Comparison of ENCODE assay signal across 8 cellular contexts in the genomic region with DNA sequence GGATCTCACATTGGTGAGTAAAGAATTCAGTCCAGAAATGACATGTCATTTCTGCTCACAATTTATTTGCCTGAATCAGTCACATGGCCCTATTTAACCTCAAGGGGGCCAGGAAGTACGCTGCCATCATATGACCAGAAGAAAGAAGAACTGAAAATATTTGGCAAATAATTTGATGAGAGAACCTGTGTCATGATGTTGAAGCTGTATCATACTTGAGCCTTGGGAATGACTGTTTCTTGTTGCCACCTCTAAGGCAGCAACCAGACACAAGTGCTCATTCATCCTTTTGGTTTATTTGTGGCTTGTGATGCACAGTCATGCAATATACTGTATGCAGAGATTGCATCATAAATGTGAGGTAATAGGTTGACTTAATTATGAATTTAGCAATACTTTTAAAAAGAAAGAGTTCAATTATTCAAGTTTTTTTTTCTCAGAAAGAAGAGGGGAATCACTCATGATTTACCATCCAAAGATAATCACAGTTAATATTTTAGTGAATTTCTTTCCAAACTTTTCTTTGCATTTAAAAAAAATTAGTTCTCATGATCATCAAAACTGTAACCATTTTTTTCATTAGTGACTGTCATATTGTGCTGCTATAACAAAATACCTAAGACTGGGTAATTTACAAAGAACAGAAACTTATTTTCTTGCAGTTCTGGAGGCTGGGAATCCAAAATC. TPM values are rescaled to one million over a fixed set of nuclear protein-coding genes. Genes with fewer than 3 reads are reported as not detected.
A peak's percentile ranks its signal among the peaks of the same experiment; 100 is the strongest.
DNase-seq lines count a peak whose midpoint lies in the region; ATAC-seq, FAIRE-seq and TF ChIP-seq lines count a peak whose summit lies in the region.

No MANE protein-coding gene starts in this region.

- TF ChIP-seq CTCF in GM23338 (conservative IDR thresholded peaks at IDR 0.05; ENCODE audit: low read depth in 2 of 2) (0 out of 4 replicates have a peak, but pooled peaks of 1 of the 2 experiments have one; percentile 13), hepatocyte (IDR thresholded peaks at IDR 0.05; ENCODE audit: poor library complexity) (no peak)

- ATAC-seq in HG02588 (IDR thresholded peaks at IDR 0.05; ENCODE audit: unreplicated experiment): peak; percentile 73
- ATAC-seq in GM23338: no peak

- H2AFZ ChIP-seq in GM23338 (no peak overlapping the region), hepatocyte (no peak overlapping the region)

- H3F3A ChIP-seq in GM23338 (replicated peaks; ENCODE audit: low read depth): no peaks in the 10 kb centered on the region

- H3K4me2 ChIP-seq in GM23338 (no peak overlapping the region), hepatocyte (no peak overlapping the region)

- H3K27me3 Mint-ChIP-seq in GM23338 (ENCODE audit: insufficient read depth, low read depth, poor library complexity): peaks cover 3% of the 10 kb centered on the region

- H3K36me3 ChIP-seq in GM23338 (ENCODE audit: insufficient read depth) (no peaks in the 10 kb centered on the region), hepatocyte (replicated peaks; ENCODE audit: insufficient read depth, low read depth) (no peaks in the 10 kb centered on the region)

- H3K4me3 ChIP-seq in GM23338 (no peak overlapping the region), hepatocyte (no peak overlapping the region)

- peak; percentile 81 for FAIRE-seq in GM18507 (lab: Jason Lieb, UNC)

- H3K27me3 ChIP-seq in GM23338 (ENCODE audit: insufficient read depth) (no peaks in the 10 kb centered on the region), hepatocyte (no peaks in the 10 kb centered on the region)

- 81% methylated on average over 1 of the region's 1 CpG for WGBS in hepatocyte (ENCODE audit: low lambda C conversion rate, missing lambda C conversion rate)

- H3K27ac ChIP-seq in GM23338 (ENCODE audit: low read depth): no peak overlapping the region
- no peak overlapping the region for H3K27ac ChIP-seq in hepatocyte

- no peaks in the 10 kb centered on the region for H3K4me1 ChIP-seq in GM23338 (ENCODE audit: insufficient read depth)
- no peaks in the 10 kb centered on the region for H3K4me1 ChIP-seq in hepatocyte (ENCODE audit: insufficient read depth)

- H3K9me3 ChIP-seq in hepatocyte (ENCODE audit: low read depth): no peaks in the 10 kb centered on the region

- peaks cover 2% of the 10 kb centered on the region; the same call in 1 of the 3 replicates for H3K4me1 Mint-ChIP-seq in GM23338

- H3K4me3 Mint-ChIP-seq in GM23338: no peak overlapping the region

- H3K36me3 Mint-ChIP-seq in GM23338 (ENCODE audit: low read depth): no peaks in the 10 kb centered on the region

- H4K20me1 ChIP-seq in GM23338 (replicated peaks; ENCODE audit: insufficient read depth) (no peaks in the 10 kb centered on the region), hepatocyte (ENCODE audit: insufficient read depth, poor library complexity, severe bottlenecking) (no peaks in the 10 kb centered on the region)

- no peak overlapping the region for H3K27ac Mint-ChIP-seq in GM23338

- DNase-seq in GM18507 (ENCODE audit: extremely low spot score, insufficient read length, low read depth) (peak; percentile 26), NOMO-1 treated with DMSO at 0.1 percent for 48 hours (lab: John Stamatoyannopoulos, UW; ENCODE audit: unreplicated experiment) (peak; percentile 92), germinal center (ENCODE audit: low spot score) (peak; percentile 46), NCI-H2029 treated with DMSO at 0.1 percent for 48 hours (lab: John Stamatoyannopoulos, UW) (no peak), GM23338 (ENCODE audit: low spot score) (no peak), NCI-H748 (lab: John Stamatoyannopoulos, UW; ENCODE audit: unreplicated experiment) (no peak), hepatocyte (ENCODE audit: low spot score) (no peak)

- peaks cover 13% of the 10 kb centered on the region for H3K9me3 Mint-ChIP-seq in GM23338

- H3K79me2 ChIP-seq in GM23338 (replicated peaks; ENCODE audit: insufficient read depth) (no peaks in the 10 kb centered on the region), hepatocyte (no peaks in the 10 kb centered on the region)

- H3K9me2 ChIP-seq in GM23338 (ENCODE audit: insufficient read depth) (no peaks in the 10 kb centered on the region), hepatocyte (replicated peaks; ENCODE audit: insufficient read depth) (no peaks in the 10 kb centered on the region)

TF ChIP-seq in GM23338, 12 proteins besides CTCF, POLR2A, EP300 and RAD21 (continues in another document):
- TF ChIP-seq CREB1 (CRISPR knock-in tag; IDR thresholded peaks at IDR 0.05; ENCODE audit: low read depth) (no peak), STAT1 (IDR thresholded peaks at IDR 0.05; ENCODE audit: unreplicated experiment) (no peak), ZNF331 (CRISPR knock-in tag; IDR thresholded peaks at IDR 0.05; ENCODE audit: low read depth) (no peak), EZH2 (IDR thresholded peaks at IDR 0.05; ENCODE audit: low read depth, unreplicated experiment) (no peak), JUNB (IDR thresholded peaks at IDR 0.05; ENCODE audit: unreplicated experiment) (no peak)
- TF ChIP-seq, protein P1, sequence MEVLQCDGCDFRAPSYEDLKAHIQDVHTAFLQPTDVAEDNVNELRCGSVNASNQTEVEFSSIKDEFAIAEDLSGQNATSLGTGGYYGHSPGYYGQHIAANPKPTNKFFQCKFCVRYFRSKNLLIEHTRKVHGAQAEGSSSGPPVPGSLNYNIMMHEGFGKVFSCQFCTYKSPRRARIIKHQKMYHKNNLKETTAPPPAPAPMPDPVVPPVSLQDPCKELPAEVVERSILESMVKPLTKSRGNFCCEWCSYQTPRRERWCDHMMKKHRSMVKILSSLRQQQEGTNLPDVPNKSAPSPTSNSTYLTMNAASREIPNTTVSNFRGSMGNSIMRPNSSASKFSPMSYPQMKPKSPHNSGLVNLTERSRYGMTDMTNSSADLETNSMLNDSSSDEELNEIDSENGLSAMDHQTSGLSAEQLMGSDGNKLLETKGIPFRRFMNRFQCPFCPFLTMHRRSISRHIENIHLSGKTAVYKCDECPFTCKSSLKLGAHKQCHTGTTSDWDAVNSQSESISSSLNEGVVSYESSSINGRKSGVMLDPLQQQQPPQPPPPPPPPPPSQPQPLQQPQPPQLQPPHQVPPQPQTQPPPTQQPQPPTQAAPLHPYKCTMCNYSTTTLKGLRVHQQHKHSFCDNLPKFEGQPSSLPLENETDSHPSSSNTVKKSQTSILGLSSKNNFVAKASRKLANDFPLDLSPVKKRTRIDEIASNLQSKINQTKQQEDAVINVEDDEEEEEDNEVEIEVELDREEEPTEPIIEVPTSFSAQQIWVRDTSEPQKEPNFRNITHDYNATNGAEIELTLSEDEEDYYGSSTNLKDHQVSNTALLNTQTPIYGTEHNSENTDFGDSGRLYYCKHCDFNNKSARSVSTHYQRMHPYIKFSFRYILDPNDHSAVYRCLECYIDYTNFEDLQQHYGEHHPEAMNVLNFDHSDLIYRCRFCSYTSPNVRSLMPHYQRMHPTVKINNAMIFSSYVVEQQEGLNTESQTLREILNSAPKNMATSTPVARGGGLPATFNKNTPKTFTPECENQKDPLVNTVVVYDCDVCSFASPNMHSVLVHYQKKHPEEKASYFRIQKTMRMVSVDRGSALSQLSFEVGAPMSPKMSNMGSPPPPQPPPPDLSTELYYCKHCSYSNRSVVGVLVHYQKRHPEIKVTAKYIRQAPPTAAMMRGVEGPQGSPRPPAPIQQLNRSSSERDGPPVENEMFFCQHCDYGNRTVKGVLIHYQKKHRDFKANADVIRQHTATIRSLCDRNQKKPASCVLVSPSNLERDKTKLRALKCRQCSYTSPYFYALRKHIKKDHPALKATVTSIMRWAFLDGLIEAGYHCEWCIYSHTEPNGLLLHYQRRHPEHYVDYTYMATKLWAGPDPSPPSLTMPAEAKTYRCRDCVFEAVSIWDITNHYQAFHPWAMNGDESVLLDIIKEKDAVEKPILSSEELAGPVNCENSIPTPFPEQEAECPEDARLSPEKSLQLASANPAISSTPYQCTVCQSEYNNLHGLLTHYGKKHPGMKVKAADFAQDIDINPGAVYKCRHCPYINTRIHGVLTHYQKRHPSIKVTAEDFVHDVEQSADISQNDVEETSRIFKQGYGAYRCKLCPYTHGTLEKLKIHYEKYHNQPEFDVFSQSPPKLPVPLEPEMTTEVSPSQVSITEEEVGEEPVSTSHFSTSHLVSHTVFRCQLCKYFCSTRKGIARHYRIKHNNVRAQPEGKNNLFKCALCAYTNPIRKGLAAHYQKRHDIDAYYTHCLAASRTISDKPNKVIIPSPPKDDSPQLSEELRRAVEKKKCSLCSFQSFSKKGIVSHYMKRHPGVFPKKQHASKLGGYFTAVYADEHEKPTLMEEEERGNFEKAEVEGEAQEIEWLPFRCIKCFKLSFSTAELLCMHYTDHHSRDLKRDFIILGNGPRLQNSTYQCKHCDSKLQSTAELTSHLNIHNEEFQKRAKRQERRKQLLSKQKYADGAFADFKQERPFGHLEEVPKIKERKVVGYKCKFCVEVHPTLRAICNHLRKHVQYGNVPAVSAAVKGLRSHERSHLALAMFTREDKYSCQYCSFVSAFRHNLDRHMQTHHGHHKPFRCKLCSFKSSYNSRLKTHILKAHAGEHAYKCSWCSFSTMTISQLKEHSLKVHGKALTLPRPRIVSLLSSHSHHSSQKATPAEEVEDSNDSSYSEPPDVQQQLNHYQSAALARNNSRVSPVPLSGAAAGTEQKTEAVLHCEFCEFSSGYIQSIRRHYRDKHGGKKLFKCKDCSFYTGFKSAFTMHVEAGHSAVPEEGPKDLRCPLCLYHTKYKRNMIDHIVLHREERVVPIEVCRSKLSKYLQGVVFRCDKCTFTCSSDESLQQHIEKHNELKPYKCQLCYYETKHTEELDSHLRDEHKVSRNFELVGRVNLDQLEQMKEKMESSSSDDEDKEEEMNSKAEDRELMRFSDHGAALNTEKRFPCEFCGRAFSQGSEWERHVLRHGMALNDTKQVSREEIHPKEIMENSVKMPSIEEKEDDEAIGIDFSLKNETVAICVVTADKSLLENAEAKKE (CRISPR knock-in tag; IDR thresholded peaks at IDR 0.05): no peak
- TF ChIP-seq, protein P2, sequence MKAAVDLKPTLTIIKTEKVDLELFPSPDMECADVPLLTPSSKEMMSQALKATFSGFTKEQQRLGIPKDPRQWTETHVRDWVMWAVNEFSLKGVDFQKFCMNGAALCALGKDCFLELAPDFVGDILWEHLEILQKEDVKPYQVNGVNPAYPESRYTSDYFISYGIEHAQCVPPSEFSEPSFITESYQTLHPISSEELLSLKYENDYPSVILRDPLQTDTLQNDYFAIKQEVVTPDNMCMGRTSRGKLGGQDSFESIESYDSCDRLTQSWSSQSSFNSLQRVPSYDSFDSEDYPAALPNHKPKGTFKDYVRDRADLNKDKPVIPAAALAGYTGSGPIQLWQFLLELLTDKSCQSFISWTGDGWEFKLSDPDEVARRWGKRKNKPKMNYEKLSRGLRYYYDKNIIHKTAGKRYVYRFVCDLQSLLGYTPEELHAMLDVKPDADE (IDR thresholded peaks at IDR 0.05): no peak

RNA-seq across cellular contexts. Expression of a gene that starts 8.2 kb away (rescaled TPM):
- 24.2 and 24.7 TPM in 2 replicates for total RNA-seq in GM23338 (2014; rRNA removed; shearing (Covaris generic))
- polyA plus RNA-seq in GM23338 (2016; fragmentation: Nextera tagmentation; extraction: Ambion mirVana): 23.0 and 26.6 TPM in 2 replicates
- total RNA-seq in hepatocyte: 40.7 and 48.4 TPM in 2 replicates
- polyA plus RNA-seq in hepatocyte: 12.5 and 15.5 TPM in 2 replicates

Comparison
In these comparisons a context has a peak if more than half of its experiments do, and no peak if none do; other contexts are left out.
1. DNase-seq: peak in GM18507 (single experiment), NOMO-1 treated with DMSO at 0.1 percent for 48 hours (single experiment) and germinal center (single experiment); none in NCI-H2029 treated with DMSO at 0.1 percent for 48 hours (single experiment), GM23338 (single experiment), NCI-H748 (single experiment) and hepatocyte (single experiment).